Comparison of ENCODE assay signal across 16 cellular contexts in the genomic region with DNA sequence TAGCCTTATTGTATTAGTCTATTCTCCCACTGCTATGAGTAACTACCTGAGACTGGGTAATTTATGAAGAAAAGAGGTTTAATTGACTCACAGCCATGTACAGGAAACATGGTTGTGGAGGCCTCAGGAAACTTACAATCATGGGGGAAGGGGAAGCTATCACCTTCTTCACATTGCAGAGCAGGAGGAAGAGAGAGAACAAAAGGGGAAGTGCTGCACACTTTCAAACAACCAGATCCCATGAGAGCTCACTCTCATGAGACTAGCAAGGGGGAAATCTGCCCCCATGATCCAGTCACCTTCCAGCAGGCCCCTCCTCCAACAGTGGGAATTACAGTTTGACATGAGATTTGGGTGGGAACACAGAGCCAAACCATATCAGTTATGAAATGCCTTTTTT.
A peak's percentile ranks its signal among the peaks of the same experiment; 100 is the strongest.
DNase-seq lines count a peak whose midpoint lies in the region; ATAC-seq and TF ChIP-seq lines count a peak whose summit lies in the region.
"Had no signal": no experiment of that assay in that cellular context is flagged by ENCODE, and none has a peak within 500 bp of the region (broad histone marks: within the 10 kb centered on the region; RNA-seq: fewer than 3 reads in every experiment).

No MANE protein-coding gene starts in this region.

- no peak for DNase-seq in activated CD8-positive, alpha-beta T cell treated with anti-CD3 and anti-CD28 coated beads for 36 hours
- DNase-seq in activated CD8-positive, alpha-beta T cell treated with anti-CD3 and anti-CD28 coated beads, Interleukin-2, amount 10 ng/mL, durations not matched to agents 7 days and 5 days: no peak
- peak; percentile 77 for DNase-seq in OCI-M1 (lab: John Stamatoyannopoulos, UW)
- DNase-seq in T1000 (lab: John Stamatoyannopoulos, UW): no peak
- DNase-seq in activated CD8-positive, alpha-beta memory T cell treated with anti-CD3 and anti-CD28 coated beads, Interleukin-2, amount 10 ng/mL, durations not matched to agents 7 days and 5 days: no peak
- no peak for DNase-seq in medulla oblongata (ENCODE audit: extremely low spot score)
- DNase-seq in midbrain (lab: John Stamatoyannopoulos, UW): no peak
- DNase-seq: activated CD4-positive, CD25-positive, alpha-beta regulatory T cell; CD4-positive, CD25-positive, alpha-beta regulatory T cell; foreskin melanocyte; NCI-H1930; NCI-H69; nucleus accumbens had no signal

- H3K36me3 Mint-ChIP-seq in activated CD8-positive, alpha-beta T cell treated with anti-CD3 and anti-CD28 coated beads for 36 hours (ENCODE audit: low read depth): no peaks in the 10 kb centered on the region
- H3K36me3 Mint-ChIP-seq in activated CD8-positive, alpha-beta T cell treated with anti-CD3 and anti-CD28 coated beads, Interleukin-2, amount 10 ng/mL, durations not matched to agents 7 days and 5 days (ENCODE audit: low read depth): no peaks in the 10 kb centered on the region
- no peaks in the 10 kb centered on the region for H3K36me3 Mint-ChIP-seq in activated CD8-positive, alpha-beta memory T cell treated with anti-CD3 and anti-CD28 coated beads, Interleukin-2, amount 10 ng/mL, durations not matched to agents 7 days and 5 days
- H3K36me3 Mint-ChIP-seq: activated naive CD4-positive, alpha-beta T cell treated with anti-CD3 and anti-CD28 coated beads, Interleukin-2, amount 50 U/mL, for 24 hours; CD4-positive, CD25-positive, alpha-beta regulatory T cell had no signal

- POLR2A ChIA-PET in activated CD8-positive, alpha-beta T cell treated with anti-CD3 and anti-CD28 coated beads for 36 hours (lab: Charles Lee): interaction anchor here (0.6 kb wide), 1 partner anchor 335 kb away, joined by 3 read pairs; no protein-coding TSS in a partner anchor
- POLR2A ChIA-PET in activated CD8-positive, alpha-beta T cell treated with anti-CD3 and anti-CD28 coated beads, Interleukin-2, amount 10 ng/mL, durations not matched to agents 7 days and 5 days (lab: Charles Lee): no interaction called here

- ATAC-seq in activated CD8-positive, alpha-beta T cell treated with anti-CD3 and anti-CD28 coated beads for 36 hours: peak; percentile 34
- no peak for ATAC-seq in activated CD8-positive, alpha-beta T cell treated with anti-CD3 and anti-CD28 coated beads, Interleukin-2, amount 10 ng/mL, durations not matched to agents 7 days and 5 days
- ATAC-seq in HG03571 (IDR thresholded peaks at IDR 0.05; ENCODE audit: unreplicated experiment): peak; percentile 53
- ATAC-seq in activated CD8-positive, alpha-beta memory T cell treated with anti-CD3 and anti-CD28 coated beads, Interleukin-2, amount 10 ng/mL, durations not matched to agents 7 days and 5 days: no peak

- H3K9me3 Mint-ChIP-seq in activated CD8-positive, alpha-beta T cell treated with anti-CD3 and anti-CD28 coated beads for 36 hours: no peaks in the 10 kb centered on the region
- H3K9me3 Mint-ChIP-seq in activated CD8-positive, alpha-beta T cell treated with anti-CD3 and anti-CD28 coated beads, Interleukin-2, amount 10 ng/mL, durations not matched to agents 7 days and 5 days (ENCODE audit: insufficient read depth): no peaks in the 10 kb centered on the region
- H3K9me3 Mint-ChIP-seq in activated CD8-positive, alpha-beta memory T cell treated with anti-CD3 and anti-CD28 coated beads, Interleukin-2, amount 10 ng/mL, durations not matched to agents 7 days and 5 days (ENCODE audit: low read depth): no peaks in the 10 kb centered on the region
- H3K9me3 Mint-ChIP-seq: activated naive CD4-positive, alpha-beta T cell treated with anti-CD3 and anti-CD28 coated beads, Interleukin-2, amount 50 U/mL, for 24 hours had no signal

- no peaks in the 10 kb centered on the region for H3K4me1 Mint-ChIP-seq in activated CD8-positive, alpha-beta T cell treated with anti-CD3 and anti-CD28 coated beads for 36 hours (ENCODE audit: low read depth)
- H3K4me1 Mint-ChIP-seq in activated CD8-positive, alpha-beta T cell treated with anti-CD3 and anti-CD28 coated beads, Interleukin-2, amount 10 ng/mL, durations not matched to agents 7 days and 5 days (ENCODE audit: low read depth): no peaks in the 10 kb centered on the region
- no peaks in the 10 kb centered on the region for H3K4me1 Mint-ChIP-seq in activated CD8-positive, alpha-beta memory T cell treated with anti-CD3 and anti-CD28 coated beads, Interleukin-2, amount 10 ng/mL, durations not matched to agents 7 days and 5 days
- H3K4me1 Mint-ChIP-seq: activated naive CD4-positive, alpha-beta T cell treated with anti-CD3 and anti-CD28 coated beads, Interleukin-2, amount 50 U/mL, for 24 hours; CD4-positive, CD25-positive, alpha-beta regulatory T cell had no signal

- no peak overlapping the region for H3K27ac Mint-ChIP-seq in activated CD8-positive, alpha-beta T cell treated with anti-CD3 and anti-CD28 coated beads for 36 hours
- no peak overlapping the region for H3K27ac Mint-ChIP-seq in activated CD8-positive, alpha-beta T cell treated with anti-CD3 and anti-CD28 coated beads, Interleukin-2, amount 10 ng/mL, durations not matched to agents 7 days and 5 days
- H3K27ac Mint-ChIP-seq in activated CD8-positive, alpha-beta memory T cell treated with anti-CD3 and anti-CD28 coated beads, Interleukin-2, amount 10 ng/mL, durations not matched to agents 7 days and 5 days: no peak overlapping the region
- H3K27ac Mint-ChIP-seq: activated naive CD4-positive, alpha-beta T cell treated with anti-CD3 and anti-CD28 coated beads, Interleukin-2, amount 50 U/mL, for 24 hours; CD4-positive, CD25-positive, alpha-beta regulatory T cell; stimulated activated naive CD8-positive, alpha-beta T cell treated with anti-CD3 and anti-CD28 coated beads, Interleukin-15, Interleukin-2, amounts not matched to agents 100 ng/mL and 50 ng/mL, for 24 hours had no signal

- TF ChIP-seq CTCF in activated CD8-positive, alpha-beta T cell treated with anti-CD3 and anti-CD28 coated beads for 36 hours (IDR thresholded peaks at IDR 0.05): no peak

- no peak overlapping the region for H3K4me3 Mint-ChIP-seq in activated CD8-positive, alpha-beta T cell treated with anti-CD3 and anti-CD28 coated beads for 36 hours
- no peak overlapping the region for H3K4me3 Mint-ChIP-seq in activated CD8-positive, alpha-beta T cell treated with anti-CD3 and anti-CD28 coated beads, Interleukin-2, amount 10 ng/mL, durations not matched to agents 7 days and 5 days
- H3K4me3 Mint-ChIP-seq in activated CD8-positive, alpha-beta memory T cell treated with anti-CD3 and anti-CD28 coated beads, Interleukin-2, amount 10 ng/mL, durations not matched to agents 7 days and 5 days: no peak overlapping the region
- H3K4me3 Mint-ChIP-seq: activated naive CD4-positive, alpha-beta T cell treated with anti-CD3 and anti-CD28 coated beads, Interleukin-2, amount 50 U/mL, for 24 hours; CD4-positive, CD25-positive, alpha-beta regulatory T cell; stimulated activated naive CD8-positive, alpha-beta T cell treated with anti-CD3 and anti-CD28 coated beads, Interleukin-15, Interleukin-2, amounts not matched to agents 100 ng/mL and 50 ng/mL, for 24 hours had no signal

- H3K27me3 Mint-ChIP-seq in activated CD8-positive, alpha-beta T cell treated with anti-CD3 and anti-CD28 coated beads for 36 hours: no peaks in the 10 kb centered on the region
- no peaks in the 10 kb centered on the region for H3K27me3 Mint-ChIP-seq in activated CD8-positive, alpha-beta T cell treated with anti-CD3 and anti-CD28 coated beads, Interleukin-2, amount 10 ng/mL, durations not matched to agents 7 days and 5 days (ENCODE audit: low read depth)
- H3K27me3 Mint-ChIP-seq in activated CD8-positive, alpha-beta memory T cell treated with anti-CD3 and anti-CD28 coated beads, Interleukin-2, amount 10 ng/mL, durations not matched to agents 7 days and 5 days: no peaks in the 10 kb centered on the region
- H3K27me3 Mint-ChIP-seq: activated naive CD4-positive, alpha-beta T cell treated with anti-CD3 and anti-CD28 coated beads, Interleukin-2, amount 50 U/mL, for 24 hours; CD4-positive, CD25-positive, alpha-beta regulatory T cell; stimulated activated naive CD8-positive, alpha-beta T cell treated with anti-CD3 and anti-CD28 coated beads, Interleukin-15, Interleukin-2, amounts not matched to agents 100 ng/mL and 50 ng/mL, for 24 hours had no signal

- CTCF ChIA-PET in activated CD8-positive, alpha-beta T cell treated with anti-CD3 and anti-CD28 coated beads for 36 hours (lab: Charles Lee): no interaction called here
- CTCF ChIA-PET in activated CD8-positive, alpha-beta T cell treated with anti-CD3 and anti-CD28 coated beads, Interleukin-2, amount 10 ng/mL, durations not matched to agents 7 days and 5 days (lab: Charles Lee): no interaction called here
- CTCF ChIA-PET in activated CD8-positive, alpha-beta memory T cell treated with anti-CD3 and anti-CD28 coated beads, Interleukin-2, amount 10 ng/mL, durations not matched to agents 7 days and 5 days (lab: Charles Lee): no interaction called here

- intact Hi-C loops in activated CD8-positive, alpha-beta T cell treated with anti-CD3 and anti-CD28 coated beads for 36 hours (cut with micrococcal nuclease): no loop called here

Comparison
In these comparisons a context has a peak if more than half of its experiments do, and no peak if none do; other contexts are left out.
1. ATAC-seq: peak in activated CD8-positive, alpha-beta T cell treated with anti-CD3 and anti-CD28 coated beads for 36 hours (single experiment) and HG03571 (single experiment); none in activated CD8-positive, alpha-beta T cell treated with anti-CD3 and anti-CD28 coated beads, Interleukin-2, amount 10 ng/mL, durations not matched to agents 7 days and 5 days (single experiment) and activated CD8-positive, alpha-beta memory T cell treated with anti-CD3 and anti-CD28 coated beads, Interleukin-2, amount 10 ng/mL, durations not matched to agents 7 days and 5 days (single experiment).